In genomic region chr7:91034459-91035368, GRCh38 we compare ENCODE assay signal across 8 cellular contexts.
DNase-seq lines count a peak whose midpoint lies in the region; ATAC-seq and TF ChIP-seq lines count a peak whose summit lies in the region.

No MANE protein-coding gene starts in this region.

- H3K36me3 Mint-ChIP-seq in osteocyte (ENCODE audit: unreplicated experiment) = peaks cover 29% of the 10 kb centered on the region

- peak overlapping the region; percentile 20 for H3K27ac Mint-ChIP-seq in osteocyte (ENCODE audit: unreplicated experiment)

- H3K4me1 Mint-ChIP-seq in osteocyte (ENCODE audit: unreplicated experiment) = peaks cover 36% of the 10 kb centered on the region

- no peak overlapping the region for H3K4me3 Mint-ChIP-seq in osteocyte (ENCODE audit: unreplicated experiment)

- TF ChIP-seq CTCF in fibroblast of pulmonary artery (IDR thresholded peaks at IDR 0.05; ENCODE audit: low read length, missing control alignments) (peak; percentile 76), osteocyte (IDR thresholded peaks at IDR 0.05) (peak; percentile 84)

- DNase-seq in C1 segment of cervical spinal cord (lab: John Stamatoyannopoulos, UW) = peak in 9 of 14 donors; percentile 1 to 70 (median 6)
- peak; percentile 18 for DNase-seq in GM19238 (ENCODE audit: insufficient read length, low spot score)
- DNase-seq in NCI-H1092 (lab: John Stamatoyannopoulos, UW) = peak; percentile 94
- DNase-seq in SK-N-DZ (ENCODE audit: low spot score) = peak; percentile 61
- peak; percentile 70 for DNase-seq in fibroblast of pulmonary artery (ENCODE audit: low read depth)
- no peak for DNase-seq in osteocyte (ENCODE audit: extremely low spot score, unreplicated experiment)
- no peak for DNase-seq in NCI-H2227 treated with DMSO at 0.1 percent for 48 hours (lab: John Stamatoyannopoulos, UW)

- H3K4me3 ChIP-seq in fibroblast of pulmonary artery (replicated peaks; ENCODE audit: low read depth, low read length) = no peak overlapping the region

- H3K9me3 Mint-ChIP-seq in osteocyte (ENCODE audit: unreplicated experiment) = no peaks in the 10 kb centered on the region

- H3K27me3 Mint-ChIP-seq in osteocyte (ENCODE audit: unreplicated experiment) = no peaks in the 10 kb centered on the region

- ATAC-seq in HG03439 (IDR thresholded peaks at IDR 0.05; ENCODE audit: unreplicated experiment) = no peak

Comparison
In these comparisons a context has a peak if more than half of its experiments do, and no peak if none do; other contexts are left out.
1. DNase-seq: peak in C1 segment of cervical spinal cord (9 of 14), GM19238 (single experiment), NCI-H1092 (single experiment), SK-N-DZ (single experiment) and fibroblast of pulmonary artery (single experiment); none in osteocyte (single experiment) and NCI-H2227 treated with DMSO at 0.1 percent for 48 hours (single experiment).